1 cellular context compared by ENCODE assay signal in the genomic region with DNA sequence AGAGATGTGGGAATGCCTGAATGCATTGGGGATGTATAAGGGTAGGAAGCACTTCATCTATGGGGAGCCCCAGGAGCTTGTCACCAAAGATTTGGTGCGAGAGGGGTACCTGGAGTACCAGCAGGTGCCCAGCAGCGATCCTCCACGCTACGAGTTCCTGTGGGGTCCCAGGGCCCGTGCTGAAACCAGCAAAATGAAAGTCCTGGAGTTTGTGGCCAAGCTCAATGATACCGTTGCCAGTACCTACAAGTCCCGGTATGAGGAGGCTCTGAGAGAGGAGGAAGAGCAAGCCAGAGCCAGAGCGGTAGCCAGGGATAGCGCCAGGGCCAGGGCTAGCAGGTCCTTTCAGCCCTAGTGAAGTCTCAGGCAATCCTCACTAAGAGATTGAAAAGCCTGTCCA.
TF ChIP-seq lines count a peak whose summit lies in the region.

No MANE protein-coding gene starts in this region.

TF ChIP-seq in A549, 52 proteins besides CTCF, POLR2A, EP300 and RAD21:
- TF ChIP-seq, protein P1, sequence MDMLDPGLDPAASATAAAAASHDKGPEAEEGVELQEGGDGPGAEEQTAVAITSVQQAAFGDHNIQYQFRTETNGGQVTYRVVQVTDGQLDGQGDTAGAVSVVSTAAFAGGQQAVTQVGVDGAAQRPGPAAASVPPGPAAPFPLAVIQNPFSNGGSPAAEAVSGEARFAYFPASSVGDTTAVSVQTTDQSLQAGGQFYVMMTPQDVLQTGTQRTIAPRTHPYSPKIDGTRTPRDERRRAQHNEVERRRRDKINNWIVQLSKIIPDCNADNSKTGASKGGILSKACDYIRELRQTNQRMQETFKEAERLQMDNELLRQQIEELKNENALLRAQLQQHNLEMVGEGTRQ (IDR thresholded peaks at IDR 0.05) = no peak
